In genomic region chr10:110833941-110834621, GRCh38 we compare ENCODE assay signal across 10 cellular contexts. TPM values are rescaled to one million over a fixed set of nuclear protein-coding genes. Genes with fewer than 3 reads are reported as not detected.
DNase-seq lines count a peak whose midpoint lies in the region; ATAC-seq and TF ChIP-seq lines count a peak whose summit lies in the region.
"Had no signal": no experiment of that assay in that cellular context is flagged by ENCODE, and none has a peak within 500 bp of the region (broad histone marks: within the 10 kb centered on the region; RNA-seq: fewer than 3 reads in every experiment).

No MANE protein-coding gene starts in this region.

- no peak for ATAC-seq in GM21737 (IDR thresholded peaks at IDR 0.05; ENCODE audit: unreplicated experiment)

- H3K9ac ChIP-seq in mucosa of rectum (ENCODE audit: low read depth in 1 of 2, low read length in 2 of 2), result no peak overlapping the region

- H3K4me1 Mint-ChIP-seq in activated CD4-positive, alpha-beta T cell treated with anti-CD3 and anti-CD28 coated beads, Interleukin-2, amount 10 ng/mL, durations not matched to agents 24 days and 14 days, result peaks cover 28% of the 10 kb centered on the region
- H3K4me1 Mint-ChIP-seq in brain, result peaks cover 71% of the 10 kb centered on the region

- H3K9me3 ChIP-seq in mucosa of rectum (ENCODE audit: control insufficient read depth in 2 of 2, low read length in 2 of 2) (no peaks in the 10 kb centered on the region), testis (no peaks in the 10 kb centered on the region), adrenal gland (replicated peaks in 1 of 3) (no peaks in the 10 kb centered on the region)
- H3K9me3 ChIP-seq: tibial nerve had no signal

- TF ChIP-seq POLR2A in testis (IDR thresholded peaks at IDR 0.05), result no peak
- TF ChIP-seq POLR2A in adrenal gland (IDR thresholded peaks at IDR 0.05), result no peak

- H3K27ac ChIP-seq in mucosa of rectum (ENCODE audit: low read depth in 2 of 2, low read length in 2 of 2) (peak overlapping the region; percentile 56 to 59), testis (peak overlapping the region; percentile 18 to 73), adrenal gland (peak overlapping the region in 1 of 5 donors; percentile 48)

- no peak for TF ChIP-seq CTCF in brain (conservative IDR thresholded peaks at IDR 0.05)
- TF ChIP-seq CTCF in testis (IDR thresholded peaks at IDR 0.05), result no peak
- TF ChIP-seq CTCF in adrenal gland (IDR thresholded peaks at IDR 0.05), result no peak

- H3K4me3 ChIP-seq in mucosa of rectum (ENCODE audit: low read length in 2 of 2) (no peak overlapping the region), testis (no peak overlapping the region), adrenal gland (no peak overlapping the region)
- H3K4me3 ChIP-seq: tibial nerve had no signal

- no peaks in the 10 kb centered on the region for H3K9me3 Mint-ChIP-seq in activated CD4-positive, alpha-beta T cell treated with anti-CD3 and anti-CD28 coated beads, Interleukin-2, amount 10 ng/mL, durations not matched to agents 24 days and 14 days
- H3K9me3 Mint-ChIP-seq in brain, result no peaks in the 10 kb centered on the region

- no peaks in the 10 kb centered on the region for H3K27me3 Mint-ChIP-seq in activated CD4-positive, alpha-beta T cell treated with anti-CD3 and anti-CD28 coated beads, Interleukin-2, amount 10 ng/mL, durations not matched to agents 24 days and 14 days
- H3K27me3 Mint-ChIP-seq in brain, result no peaks in the 10 kb centered on the region

- H3K4me1 ChIP-seq in mucosa of rectum (ENCODE audit: control insufficient read depth in 2 of 2, insufficient read depth in 2 of 2, low read length in 2 of 2), result peaks cover 27 to 44% of the 10 kb centered on the region in 2 donors
- peaks cover 49% of the 10 kb centered on the region for H3K4me1 ChIP-seq in testis
- H3K4me1 ChIP-seq in adrenal gland (replicated peaks in 1 of 2), result peaks cover 12 to 18% of the 10 kb centered on the region in 2 donors

- H3K36me3 Mint-ChIP-seq in activated CD4-positive, alpha-beta T cell treated with anti-CD3 and anti-CD28 coated beads, Interleukin-2, amount 10 ng/mL, durations not matched to agents 24 days and 14 days (ENCODE audit: low read depth), result no peaks in the 10 kb centered on the region
- H3K36me3 Mint-ChIP-seq in brain, result no peaks in the 10 kb centered on the region

- no peak for DNase-seq in activated CD4-positive, alpha-beta T cell treated with anti-CD3 and anti-CD28 coated beads, Interleukin-2, amount 10 ng/mL, durations not matched to agents 24 days and 14 days
- no peak for DNase-seq in activated CD4-positive, alpha-beta T cell treated with anti-CD3 and anti-CD28 coated beads, Interleukin-2, amount 50 U/mL, for 4 hours
- no peak for DNase-seq in testis
- no peak for DNase-seq in adrenal gland
- DNase-seq in NCI-H510A treated with DMSO at 0.1 percent for 48 hours (lab: John Stamatoyannopoulos, UW), result no peak
- DNase-seq: cerebellar nuclear complex had no signal

- no peaks in the 10 kb centered on the region for H3K27me3 ChIP-seq in mucosa of rectum (ENCODE audit: control insufficient read depth in 2 of 2, insufficient read depth in 2 of 2, low read length in 2 of 2)
- no peaks in the 10 kb centered on the region for H3K27me3 ChIP-seq in testis
- no peaks in the 10 kb centered on the region for H3K27me3 ChIP-seq in adrenal gland
- H3K27me3 ChIP-seq: tibial nerve had no signal

- intact Hi-C loops in activated CD4-positive, alpha-beta T cell treated with anti-CD3 and anti-CD28 coated beads, Interleukin-2, amount 10 ng/mL, durations not matched to agents 24 days and 14 days (cut with micrococcal nuclease), result no loop called here
- intact Hi-C loops in testis (cut with DNase I; ENCODE audit: low total_unique reads) (no loop called here), adrenal gland (cut with DNase I) (no loop called here)

- no peak overlapping the region for H3K4me3 Mint-ChIP-seq in activated CD4-positive, alpha-beta T cell treated with anti-CD3 and anti-CD28 coated beads, Interleukin-2, amount 10 ng/mL, durations not matched to agents 24 days and 14 days
- H3K4me3 Mint-ChIP-seq in brain, result no peak overlapping the region

- H3K27ac Mint-ChIP-seq in activated CD4-positive, alpha-beta T cell treated with anti-CD3 and anti-CD28 coated beads, Interleukin-2, amount 10 ng/mL, durations not matched to agents 24 days and 14 days, result peak overlapping the region; percentile 74
- H3K27ac Mint-ChIP-seq in brain, result peak overlapping the region in 4 of 5 experiments; percentile 46 to 98 (median 91)

- 83 to 89% methylated on average over 12 to 14 of the region's 14 CpGs for WGBS in testis, 2 donors
- WGBS in adrenal gland, 4 donors, result 91 to 95% (median 93%) methylated on average over 11 to 14 of the region's 14 CpGs

- no peaks in the 10 kb centered on the region for H3K36me3 ChIP-seq in mucosa of rectum (ENCODE audit: control insufficient read depth in 2 of 2, insufficient read depth in 2 of 2, low read length in 2 of 2)
- no peaks in the 10 kb centered on the region for H3K36me3 ChIP-seq in testis (ENCODE audit: low read depth, missing control alignments)
- no peaks in the 10 kb centered on the region for H3K36me3 ChIP-seq in adrenal gland (replicated peaks in 1 of 2)
- H3K36me3 ChIP-seq: tibial nerve had no signal

RNA-seq across cellular contexts. Expression of gene PDCD4, which starts 37.6 kb away (rescaled TPM):
- 45.2 and 53.6 TPM in 2 replicates for total RNA-seq in activated CD4-positive, alpha-beta T cell treated with anti-CD3 and anti-CD28 coated beads, Interleukin-2, amount 10 ng/mL, durations not matched to agents 24 days and 14 days
- polyA plus RNA-seq in brain (ENCODE audit: insufficient read depth, low read depth, low replicate concordance) (37.4 TPM), testis (ENCODE audit: insufficient read depth, low read depth, low replicate concordance) (124 TPM), adrenal gland (10 to 100 TPM; 39.7 to 75.1 (median 47.0) TPM)
- total RNA-seq in testis (10 to 100 TPM; 64.0 to 71.1 TPM), adrenal gland (100 to 1,000 TPM in 1 of 8 donors, 10 to 100 TPM in 7; 16.8 to 108 (median 41.3) TPM)
